15 cellular contexts compared by ENCODE assay signal in the genomic region with DNA sequence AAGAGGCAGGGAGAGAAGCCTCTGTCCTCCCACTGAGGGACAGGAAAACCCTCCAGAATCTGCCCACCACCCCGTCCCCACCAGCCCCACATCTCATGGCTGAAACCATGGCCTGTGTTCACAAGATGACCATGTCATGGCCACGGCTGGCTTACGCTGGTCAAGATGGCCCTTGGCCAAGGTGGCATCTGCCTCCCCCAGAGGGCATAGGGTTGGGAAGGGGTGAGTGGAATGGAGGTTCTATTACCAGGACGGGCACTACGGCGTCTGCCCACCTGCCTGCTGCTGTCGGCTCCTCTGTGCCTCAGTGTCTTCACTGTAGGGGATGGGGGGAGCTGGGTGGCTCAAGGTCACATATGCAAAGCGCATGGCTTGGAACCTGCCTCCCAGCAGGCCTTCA. TPM values are rescaled to one million over a fixed set of nuclear protein-coding genes. Genes with fewer than 3 reads are reported as not detected.
DNase-seq lines count a peak whose midpoint lies in the region; ATAC-seq and TF ChIP-seq lines count a peak whose summit lies in the region.
"Had no signal": no experiment of that assay in that cellular context is flagged by ENCODE, and none has a peak within 500 bp of the region (broad histone marks: within the 10 kb centered on the region; RNA-seq: fewer than 3 reads in every experiment).

No MANE protein-coding gene starts in this region.

- peak; percentile 21 for DNase-seq in Right ventricle myocardium inferior (ENCODE audit: missing footprints)
- no peak for DNase-seq in left ventricle myocardium superior
- no peak for DNase-seq in central memory CD8-positive, alpha-beta T cell (ENCODE audit: low spot score in 2 of 2)
- DNase-seq in osteoblast (ENCODE audit: insufficient read length, low spot score, missing footprints), result peak; percentile 87
- no peak for DNase-seq in vagina (ENCODE audit: extremely low spot score in 2 of 2)
- DNase-seq in NCI-H446 treated with DMSO at 0.1 percent for 48 hours (lab: John Stamatoyannopoulos, UW), result no peak
- DNase-seq: 8988T; ACHN; Calu3; CD4-positive, alpha-beta T cell; DMS 273 treated with DMSO at 0.1 percent for 48 hours had no signal

- H3K36me3 ChIP-seq in osteoblast (ENCODE audit: insufficient read depth, low read length) (peaks cover 21% of the 10 kb centered on the region), vagina (peaks cover 0 to 8% of the 10 kb centered on the region in 2 donors)

- H3K4me3 ChIP-seq in osteoblast (ENCODE audit: insufficient read depth, low read length) (no peak overlapping the region), vagina (no peak overlapping the region)
- H3K4me3 ChIP-seq: BLaER1 treated with 17β-estradiol and CSF1 and Interleukin-3, amounts not matched to agents 10 nM and 100 nM had no signal

- peaks cover 10% of the 10 kb centered on the region for H3K4me1 Mint-ChIP-seq in central memory CD8-positive, alpha-beta T cell

- no peaks in the 10 kb centered on the region for H3K27me3 Mint-ChIP-seq in central memory CD8-positive, alpha-beta T cell
- H3K27me3 Mint-ChIP-seq: CD4-positive, alpha-beta T cell had no signal

- H3K79me2 ChIP-seq in osteoblast (ENCODE audit: insufficient read depth, low read length), result no peaks in the 10 kb centered on the region

- no peak overlapping the region for H2AFZ ChIP-seq in osteoblast (ENCODE audit: low read length)

- H3K27me3 ChIP-seq in osteoblast (ENCODE audit: insufficient read depth, low read length) (no peaks in the 10 kb centered on the region), vagina (no peaks in the 10 kb centered on the region)

- intact Hi-C loops in Right ventricle myocardium inferior (cut with DNase I), result no loop called here
- intact Hi-C loops in left ventricle myocardium superior (cut with micrococcal nuclease), result no loop called here
- intact Hi-C loops in vagina (cut with DNase I), result no loop called here

- no peaks in the 10 kb centered on the region for H3K9me3 ChIP-seq in osteoblast (ENCODE audit: low read depth, low read length)
- no peaks in the 10 kb centered on the region for H3K9me3 ChIP-seq in vagina
- H3K9me3 ChIP-seq: BLaER1 treated with 17β-estradiol and CSF1 and Interleukin-3, amounts not matched to agents 10 nM and 100 nM had no signal

- TF ChIP-seq CTCF in osteoblast (IDR thresholded peaks at IDR 0.05; ENCODE audit: extremely low read depth, low read depth, low read length) (no peak), vagina (IDR thresholded peaks at IDR 0.05) (no peak)

- no peaks in the 10 kb centered on the region for H3K9me3 Mint-ChIP-seq in central memory CD8-positive, alpha-beta T cell
- H3K9me3 Mint-ChIP-seq: CD4-positive, alpha-beta T cell had no signal

- H3K4me3 Mint-ChIP-seq in central memory CD8-positive, alpha-beta T cell, result no peak overlapping the region
- H3K4me3 Mint-ChIP-seq: CD4-positive, alpha-beta T cell had no signal

- peaks cover 13% of the 10 kb centered on the region for H3K36me3 Mint-ChIP-seq in central memory CD8-positive, alpha-beta T cell (ENCODE audit: insufficient read depth)

- H4K20me1 ChIP-seq in osteoblast (ENCODE audit: insufficient read depth, low read length), result peaks cover 12% of the 10 kb centered on the region

- ATAC-seq in Right ventricle myocardium inferior (no peak), left ventricle myocardium superior (no peak), HG03565 (IDR thresholded peaks at IDR 0.05; ENCODE audit: unreplicated experiment) (no peak), GM19328 (IDR thresholded peaks at IDR 0.05; ENCODE audit: unreplicated experiment) (no peak)
- ATAC-seq in central memory CD8-positive, alpha-beta T cell (replicated peaks; ENCODE audit: extremely low read depth, poor library complexity, severe bottlenecking), result no peak
- ATAC-seq: HCT116 had no signal

- H3K4me2 ChIP-seq in osteoblast (ENCODE audit: insufficient read depth, low read length), result no peak overlapping the region

- H3K27ac Mint-ChIP-seq in central memory CD8-positive, alpha-beta T cell (ENCODE audit: low read depth), result peak overlapping the region; percentile 56
- H3K27ac Mint-ChIP-seq: CD4-positive, alpha-beta T cell had no signal

- H3K4me1 ChIP-seq in osteoblast (ENCODE audit: insufficient read depth, low read length) (peaks cover 7% of the 10 kb centered on the region), vagina (peaks cover 20% of the 10 kb centered on the region)

- H3K27ac ChIP-seq in osteoblast (ENCODE audit: low read depth, low read length) (no peak overlapping the region), vagina (peak overlapping the region; percentile 31)

- TF ChIP-seq POLR2A in vagina (IDR thresholded peaks at IDR 0.05), result no peak

RNA-seq across cellular contexts. Expression of gene ODC1, which starts 19.8 kb away (rescaled TPM):
- total RNA-seq in Right ventricle myocardium inferior (37.2 TPM), left ventricle myocardium superior (26.4 TPM), osteoblast (106 and 109 TPM in 2 replicates), vagina (34.9 TPM)

Comparison
In these comparisons a context has a peak if more than half of its experiments do, and no peak if none do; other contexts are left out.
1. DNase-seq: peak in Right ventricle myocardium inferior (single experiment) and osteoblast (single experiment); none in left ventricle myocardium superior (single experiment), central memory CD8-positive, alpha-beta T cell (0 of 2), vagina (0 of 2) and NCI-H446 treated with DMSO at 0.1 percent for 48 hours (single experiment).